17 cellular contexts compared by ENCODE assay signal in genomic region chr6:103027532-103027931, GRCh38.
DNase-seq lines count a peak whose midpoint lies in the region; FAIRE-seq and TF ChIP-seq lines count a peak whose summit lies in the region.
"Had no signal": no experiment of that assay in that cellular context is flagged by ENCODE, and none has a peak within 500 bp of the region (broad histone marks: within the 10 kb centered on the region; RNA-seq: fewer than 3 reads in every experiment).

No MANE protein-coding gene starts in this region.

- no peaks in the 10 kb centered on the region for H3K36me3 Mint-ChIP-seq in neural progenitor cell
- H3K36me3 Mint-ChIP-seq: CD4-positive, alpha-beta memory T cell had no signal

- TF ChIP-seq CTCF in neural progenitor cell (IDR thresholded peaks at IDR 0.05): no peak

- no peaks in the 10 kb centered on the region for H3K79me2 ChIP-seq in neural progenitor cell (ENCODE audit: low read depth)

- H3K4me3 Mint-ChIP-seq in neural progenitor cell: no peak overlapping the region
- H3K4me3 Mint-ChIP-seq: CD4-positive, alpha-beta memory T cell had no signal

- DNase-seq in NCI-H226 (peak; percentile 13), islet precursor cell (peak; percentile 66), neural progenitor cell (ENCODE audit: low spot score) (no peak), NCI-H526 treated with DMSO at 0.1 percent for 48 hours (lab: John Stamatoyannopoulos, UW) (no peak), urothelium cell line (ENCODE audit: low spot score) (no peak), OCI-M1 (lab: John Stamatoyannopoulos, UW) (no peak)
- DNase-seq: C1 segment of cervical spinal cord; Calu3; CD4-positive, alpha-beta memory T cell; COR-L47; DMS53; DMS79 treated with DMSO at 0.1 percent for 48 hours; H7; HCEC 1CT had no signal

- no peak overlapping the region for H3K9ac ChIP-seq in neural progenitor cell

- peak overlapping the region; percentile 30 for H2AFZ ChIP-seq in neural progenitor cell (replicated peaks)

- no peaks in the 10 kb centered on the region for H3K9me3 Mint-ChIP-seq in neural progenitor cell

- H3K27ac Mint-ChIP-seq in neural progenitor cell: no peak overlapping the region
- H3K27ac Mint-ChIP-seq: CD4-positive, alpha-beta memory T cell had no signal

- no peaks in the 10 kb centered on the region for H3K4me1 Mint-ChIP-seq in neural progenitor cell
- H3K4me1 Mint-ChIP-seq: CD4-positive, alpha-beta memory T cell had no signal

- no peaks in the 10 kb centered on the region for H3K27me3 ChIP-seq in neural progenitor cell

- no peaks in the 10 kb centered on the region for H4K20me1 ChIP-seq in neural progenitor cell (ENCODE audit: low read depth)

- no peaks in the 10 kb centered on the region for H3K27me3 Mint-ChIP-seq in neural progenitor cell (ENCODE audit: insufficient read depth, low read depth)
- H3K27me3 Mint-ChIP-seq: CD4-positive, alpha-beta memory T cell had no signal

- H3K4me2 ChIP-seq in neural progenitor cell: no peak overlapping the region

- H3F3A ChIP-seq in neural progenitor cell (ENCODE audit: low read depth): no peaks in the 10 kb centered on the region

- no peaks in the 10 kb centered on the region for H3K9me3 ChIP-seq in neural progenitor cell (ENCODE audit: low read depth)

- H3K4me1 ChIP-seq in neural progenitor cell: no peaks in the 10 kb centered on the region

- H3K36me3 ChIP-seq in neural progenitor cell: no peaks in the 10 kb centered on the region

- no peak overlapping the region for H3K27ac ChIP-seq in neural progenitor cell

- no peak for FAIRE-seq in urothelium cell line (lab: Jason Lieb, UNC)
- FAIRE-seq: G401.6, GM12892, H1 had no signal

- no peak overlapping the region for H3K4me3 ChIP-seq in neural progenitor cell

Comparison
In these comparisons a context has a peak if more than half of its experiments do, and no peak if none do; other contexts are left out.
1. DNase-seq: peak in NCI-H226 (single experiment) and islet precursor cell (single experiment); none in neural progenitor cell (single experiment), NCI-H526 treated with DMSO at 0.1 percent for 48 hours (single experiment), urothelium cell line (single experiment) and OCI-M1 (single experiment).